In genomic region chr4:137226900-137227299, GRCh38 we compare ENCODE assay signal across 9 cellular contexts.
DNase-seq lines count a peak whose midpoint lies in the region; ATAC-seq and TF ChIP-seq lines count a peak whose summit lies in the region.
"Had no signal": no experiment of that assay in that cellular context is flagged by ENCODE, and none has a peak within 500 bp of the region (broad histone marks: within the 10 kb centered on the region; RNA-seq: fewer than 3 reads in every experiment).

No MANE protein-coding gene starts in this region.

- POLR2A ChIA-PET in activated CD4-positive, alpha-beta memory T cell treated with anti-CD3 and anti-CD28 coated beads for 36 hours (lab: Charles Lee) = no interaction called here

- 65 to 85% (median 76%) methylated on average over 2 of the region's 2 CpGs for WGBS in psoas muscle, 3 donors

- no peaks in the 10 kb centered on the region for H3K27me3 ChIP-seq in brain microvascular endothelial cell (replicated peaks)
- no peaks in the 10 kb centered on the region for H3K27me3 ChIP-seq in psoas muscle (ENCODE audit: insufficient read depth in 3 of 3, low read length in 2 of 3)
- H3K27me3 ChIP-seq: esophagus muscularis mucosa had no signal

- peaks cover 6% of the 10 kb centered on the region for H3K9me3 ChIP-seq in psoas muscle
- H3K9me3 ChIP-seq: esophagus muscularis mucosa had no signal

- no peaks in the 10 kb centered on the region for H3K4me1 Mint-ChIP-seq in osteocyte (ENCODE audit: unreplicated experiment)
- no peaks in the 10 kb centered on the region for H3K4me1 Mint-ChIP-seq in activated CD4-positive, alpha-beta memory T cell treated with anti-CD3 and anti-CD28 coated beads for 36 hours (ENCODE audit: low read depth)

- H3K27me3 Mint-ChIP-seq in osteocyte (ENCODE audit: unreplicated experiment) = no peaks in the 10 kb centered on the region
- H3K27me3 Mint-ChIP-seq in activated CD4-positive, alpha-beta memory T cell treated with anti-CD3 and anti-CD28 coated beads for 36 hours = no peaks in the 10 kb centered on the region

- no peak overlapping the region for H3K27ac Mint-ChIP-seq in osteocyte (ENCODE audit: unreplicated experiment)
- no peak overlapping the region for H3K27ac Mint-ChIP-seq in activated CD4-positive, alpha-beta memory T cell treated with anti-CD3 and anti-CD28 coated beads for 36 hours

- H3K9me3 Mint-ChIP-seq in osteocyte (ENCODE audit: unreplicated experiment) = peaks cover 16% of the 10 kb centered on the region
- peaks cover 9% of the 10 kb centered on the region for H3K9me3 Mint-ChIP-seq in activated CD4-positive, alpha-beta memory T cell treated with anti-CD3 and anti-CD28 coated beads for 36 hours

- peak; percentile 56 for TF ChIP-seq CTCF in brain microvascular endothelial cell (IDR thresholded peaks at IDR 0.05; ENCODE audit: low read depth, low read length, missing control alignments)
- TF ChIP-seq CTCF in osteocyte (IDR thresholded peaks at IDR 0.05) = peak; percentile 41
- TF ChIP-seq CTCF in psoas muscle (IDR thresholded peaks at IDR 0.05) = no peak

- in situ Hi-C loops in brain microvascular endothelial cell (cut with HindIII; ENCODE audit: low pct_ligation_motif_present, low sequenced_read_pairs) = no loop called here

- H3K4me3 ChIP-seq in brain microvascular endothelial cell (ENCODE audit: low read depth, low read length) (no peak overlapping the region), psoas muscle (no peak overlapping the region)
- H3K4me3 ChIP-seq: esophagus muscularis mucosa had no signal

- peak; percentile 8 for DNase-seq in NCI-H1694 treated with DMSO at 0.1 percent for 48 hours (lab: John Stamatoyannopoulos, UW)
- DNase-seq in NCI-H1694 (lab: John Stamatoyannopoulos, UW) = no peak
- DNase-seq in M059J (ENCODE audit: low read depth) = peak; percentile 4
- no peak for DNase-seq in brain microvascular endothelial cell
- DNase-seq in osteocyte (ENCODE audit: extremely low spot score, unreplicated experiment) = no peak
- no peak for DNase-seq in cerebellum (ENCODE audit: low spot score)
- DNase-seq in psoas muscle = no peak
- no peak for DNase-seq in activated CD4-positive, alpha-beta memory T cell treated with anti-CD3 and anti-CD28 coated beads for 36 hours

- H3K36me3 ChIP-seq in brain microvascular endothelial cell (replicated peaks) = no peaks in the 10 kb centered on the region
- no peaks in the 10 kb centered on the region for H3K36me3 ChIP-seq in psoas muscle (ENCODE audit: insufficient read depth in 1 of 2, low read depth in 1 of 2)
- H3K36me3 ChIP-seq: esophagus muscularis mucosa had no signal

- H3K4me1 ChIP-seq in psoas muscle = no peaks in the 10 kb centered on the region
- H3K4me1 ChIP-seq: esophagus muscularis mucosa had no signal

- H3K4me3 Mint-ChIP-seq in osteocyte (ENCODE audit: unreplicated experiment) = no peak overlapping the region
- H3K4me3 Mint-ChIP-seq in activated CD4-positive, alpha-beta memory T cell treated with anti-CD3 and anti-CD28 coated beads for 36 hours = no peak overlapping the region

- no peaks in the 10 kb centered on the region for H3K36me3 Mint-ChIP-seq in osteocyte (ENCODE audit: unreplicated experiment)
- H3K36me3 Mint-ChIP-seq in activated CD4-positive, alpha-beta memory T cell treated with anti-CD3 and anti-CD28 coated beads for 36 hours = no peaks in the 10 kb centered on the region

- CTCF ChIA-PET in activated CD4-positive, alpha-beta memory T cell treated with anti-CD3 and anti-CD28 coated beads for 36 hours (lab: Charles Lee) = no interaction called here

- no peak overlapping the region for H3K27ac ChIP-seq in brain microvascular endothelial cell
- no peak overlapping the region for H3K27ac ChIP-seq in psoas muscle
- H3K27ac ChIP-seq: esophagus muscularis mucosa had no signal

- ATAC-seq in psoas muscle = no peak

- intact Hi-C loops in psoas muscle (cut with DNase I) = no loop called here
- intact Hi-C loops in activated CD4-positive, alpha-beta memory T cell treated with anti-CD3 and anti-CD28 coated beads for 36 hours (cut with micrococcal nuclease) = no loop called here

Comparison
In these comparisons a context has a peak if more than half of its experiments do, and no peak if none do; other contexts are left out.
1. DNase-seq: peak in NCI-H1694 treated with DMSO at 0.1 percent for 48 hours (single experiment) and M059J (single experiment); none in NCI-H1694 (single experiment), brain microvascular endothelial cell (single experiment), osteocyte (single experiment), cerebellum (single experiment), psoas muscle (0 of 2) and activated CD4-positive, alpha-beta memory T cell treated with anti-CD3 and anti-CD28 coated beads for 36 hours (single experiment).